Comparison of ENCODE assay signal across 31 cellular contexts in the genomic region with DNA sequence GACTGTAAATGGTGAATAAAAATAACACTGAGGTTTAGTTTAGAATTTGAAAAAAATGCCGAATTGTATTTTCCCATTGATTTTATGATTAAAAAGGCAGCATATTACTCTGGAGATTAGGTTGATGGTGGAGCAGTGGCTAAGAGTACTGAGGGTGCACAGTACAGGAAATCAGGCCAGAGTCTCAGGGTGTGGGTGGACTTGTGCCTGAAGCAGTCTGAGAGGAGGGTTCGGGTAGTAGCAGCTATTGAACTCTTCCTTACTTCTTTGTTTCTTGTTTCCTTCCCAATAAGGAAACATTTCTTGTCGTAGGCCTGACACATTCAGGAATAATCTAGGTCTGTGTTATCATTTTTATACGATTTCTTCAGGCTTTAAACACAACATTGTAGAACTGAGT.
"Had no signal": no experiment of that assay in that cellular context is flagged by ENCODE, and none has a peak within 500 bp of the region (broad histone marks: within the 10 kb centered on the region; RNA-seq: fewer than 3 reads in every experiment).

No MANE protein-coding gene starts in this region.

- H3K27ac ChIP-seq: neural progenitor cell, ovary, parathyroid adenoma, psoas muscle, right lobe of liver, sigmoid colon, spleen, suprapubic skin, testis, tibial artery, transverse colon, upper lobe of right lung, uterus had no signal

- H3K4me1 Mint-ChIP-seq: naive thymus-derived CD8-positive, alpha-beta T cell; stimulated activated memory B cell treated with anti-CD40 and anti-IgM and Interleukin-4, amounts not matched to agents 10 μg/mL and 1 μg/mL and 100 μg/mL, for 72 hours; stimulated activated naive CD8-positive, alpha-beta T cell treated with anti-CD3 and anti-CD28 coated beads, Interleukin-15, amount 100 ng/mL, for 72 hours had no signal

- H3K4me3 Mint-ChIP-seq: naive thymus-derived CD8-positive, alpha-beta T cell; natural killer cell treated with Interleukin-12 subunit alpha and Interleukin-12 subunit beta and Interleukin-15 and Interleukin-18, amount 100 ng/mL, for 72 hours; neural progenitor cell; stimulated activated memory B cell treated with anti-CD40 and anti-IgM and Interleukin-4, amounts not matched to agents 10 μg/mL and 1 μg/mL and 100 μg/mL, for 72 hours; stimulated activated naive CD8-positive, alpha-beta T cell treated with anti-CD3 and anti-CD28 coated beads, Interleukin-15, amount 100 ng/mL, for 72 hours; type B pancreatic cell had no signal

- H3K9me3 ChIP-seq: ovary, psoas muscle, right lobe of liver, sigmoid colon, suprapubic skin, testis, tibial artery, transverse colon, upper lobe of right lung, uterus had no signal

- H3K27me3 ChIP-seq: neural progenitor cell, ovary, right lobe of liver, sigmoid colon, spleen, suprapubic skin, testis, tibial artery, transverse colon, upper lobe of right lung, uterus had no signal

- H3K27ac Mint-ChIP-seq: naive thymus-derived CD8-positive, alpha-beta T cell; natural killer cell treated with Interleukin-12 subunit alpha and Interleukin-12 subunit beta and Interleukin-15 and Interleukin-18, amount 100 ng/mL, for 72 hours; neural progenitor cell; progenitor cell of endocrine pancreas; stimulated activated memory B cell treated with anti-CD40 and anti-IgM and Interleukin-4, amounts not matched to agents 10 μg/mL and 1 μg/mL and 100 μg/mL, for 72 hours; stimulated activated naive CD8-positive, alpha-beta T cell treated with anti-CD3 and anti-CD28 coated beads, Interleukin-15, amount 100 ng/mL, for 72 hours; type B pancreatic cell had no signal

- DNase-seq: naive thymus-derived CD8-positive, alpha-beta T cell; occipital lobe; ovary; posterior cingulate gyrus; psoas muscle; right cardiac atrium; right lobe of liver; sigmoid colon; spleen; stimulated activated CD4-positive, alpha-beta T cell treated with anti-CD3 and anti-CD28 coated beads, Interleukin-12 subunit alpha, Interleukin-12 subunit beta, amount 100 ng/mL, for 4 hours; stimulated activated CD4-positive, alpha-beta T cell treated with anti-CD3 and anti-CD28 coated beads, Interleukin-1b, Interleukin-23, amount 100 ng/mL, for 48 hours; stimulated activated CD4-positive, alpha-beta T cell treated with anti-CD3 and anti-CD28 coated beads, Interleukin-4, amount 100 ng/mL, for 1 hour; stimulated activated CD4-positive, alpha-beta T cell treated with anti-CD3 and anti-CD28 coated beads, Interleukin-4, amount 100 ng/mL, for 4 hours; stimulated activated CD8-positive, alpha-beta memory T cell treated with anti-CD3 and anti-CD28 coated beads, Interleukin-4, amount 100 ng/mL, for 48 hours; stimulated activated naive CD4-positive, alpha-beta T cell; stimulated activated naive CD8-positive, alpha-beta T cell treated with anti-CD3 and anti-CD28 coated beads, Interleukin-15, amount 100 ng/mL, for 72 hours; stimulated activated naive CD8-positive, alpha-beta T cell treated with anti-CD3 and anti-CD28 coated beads, Interleukin-15, Interleukin-2, amounts not matched to agents 100 U/mL and 50 U/mL, for 24 hours; substantia nigra; testis; tibial artery; transverse colon; upper lobe of right lung; uterus had no signal

- H3K36me3 Mint-ChIP-seq: naive thymus-derived CD8-positive, alpha-beta T cell; neural progenitor cell; stimulated activated memory B cell treated with anti-CD40 and anti-IgM and Interleukin-4, amounts not matched to agents 10 μg/mL and 1 μg/mL and 100 μg/mL, for 72 hours; type B pancreatic cell had no signal

- H3K79me2 ChIP-seq: parathyroid adenoma had no signal

- H3K36me3 ChIP-seq: neural progenitor cell, ovary, right lobe of liver, sigmoid colon, spleen, suprapubic skin, tibial artery, transverse colon, upper lobe of right lung, uterus had no signal

- H3K4me1 ChIP-seq: neural progenitor cell, parathyroid adenoma, psoas muscle, right lobe of liver, sigmoid colon, spleen, suprapubic skin, testis, tibial artery, upper lobe of right lung, uterus had no signal

- ATAC-seq: naive thymus-derived CD8-positive, alpha-beta T cell; natural killer cell treated with Interleukin-12 subunit alpha and Interleukin-12 subunit beta and Interleukin-15 and Interleukin-18, amount 100 ng/mL, for 72 hours; psoas muscle; right cardiac atrium; right lobe of liver; stimulated activated memory B cell treated with anti-CD40 and anti-IgM and Interleukin-4, amounts not matched to agents 10 μg/mL and 1 μg/mL and 100 μg/mL, for 72 hours; stimulated activated naive CD8-positive, alpha-beta T cell treated with anti-CD3 and anti-CD28 coated beads, Interleukin-15, amount 100 ng/mL, for 72 hours; stimulated activated naive CD8-positive, alpha-beta T cell treated with anti-CD3 and anti-CD28 coated beads, Interleukin-15, Interleukin-2, amounts not matched to agents 100 U/mL and 50 U/mL, for 24 hours; upper lobe of right lung had no signal

- H2AFZ ChIP-seq: neural progenitor cell, parathyroid adenoma had no signal

- H3K27me3 Mint-ChIP-seq: naive thymus-derived CD8-positive, alpha-beta T cell; natural killer cell treated with Interleukin-12 subunit alpha and Interleukin-12 subunit beta and Interleukin-15 and Interleukin-18, amount 100 ng/mL, for 72 hours; progenitor cell of endocrine pancreas; stimulated activated memory B cell treated with anti-CD40 and anti-IgM and Interleukin-4, amounts not matched to agents 10 μg/mL and 1 μg/mL and 100 μg/mL, for 72 hours; stimulated activated naive CD8-positive, alpha-beta T cell treated with anti-CD3 and anti-CD28 coated beads, Interleukin-15, amount 100 ng/mL, for 72 hours; type B pancreatic cell had no signal

- H3K4me2 ChIP-seq: neural progenitor cell, smooth muscle cell had no signal

- H3K9me3 Mint-ChIP-seq: stimulated activated memory B cell treated with anti-CD40 and anti-IgM and Interleukin-4, amounts not matched to agents 10 μg/mL and 1 μg/mL and 100 μg/mL, for 72 hours had no signal

- H3K4me3 ChIP-seq: neural progenitor cell, ovary, psoas muscle, right lobe of liver, sigmoid colon, smooth muscle cell, spleen, suprapubic skin, testis, tibial artery, transverse colon, upper lobe of right lung, uterus had no signal
